ENCODE assay signal across 8 cellular contexts in the genomic region with DNA sequence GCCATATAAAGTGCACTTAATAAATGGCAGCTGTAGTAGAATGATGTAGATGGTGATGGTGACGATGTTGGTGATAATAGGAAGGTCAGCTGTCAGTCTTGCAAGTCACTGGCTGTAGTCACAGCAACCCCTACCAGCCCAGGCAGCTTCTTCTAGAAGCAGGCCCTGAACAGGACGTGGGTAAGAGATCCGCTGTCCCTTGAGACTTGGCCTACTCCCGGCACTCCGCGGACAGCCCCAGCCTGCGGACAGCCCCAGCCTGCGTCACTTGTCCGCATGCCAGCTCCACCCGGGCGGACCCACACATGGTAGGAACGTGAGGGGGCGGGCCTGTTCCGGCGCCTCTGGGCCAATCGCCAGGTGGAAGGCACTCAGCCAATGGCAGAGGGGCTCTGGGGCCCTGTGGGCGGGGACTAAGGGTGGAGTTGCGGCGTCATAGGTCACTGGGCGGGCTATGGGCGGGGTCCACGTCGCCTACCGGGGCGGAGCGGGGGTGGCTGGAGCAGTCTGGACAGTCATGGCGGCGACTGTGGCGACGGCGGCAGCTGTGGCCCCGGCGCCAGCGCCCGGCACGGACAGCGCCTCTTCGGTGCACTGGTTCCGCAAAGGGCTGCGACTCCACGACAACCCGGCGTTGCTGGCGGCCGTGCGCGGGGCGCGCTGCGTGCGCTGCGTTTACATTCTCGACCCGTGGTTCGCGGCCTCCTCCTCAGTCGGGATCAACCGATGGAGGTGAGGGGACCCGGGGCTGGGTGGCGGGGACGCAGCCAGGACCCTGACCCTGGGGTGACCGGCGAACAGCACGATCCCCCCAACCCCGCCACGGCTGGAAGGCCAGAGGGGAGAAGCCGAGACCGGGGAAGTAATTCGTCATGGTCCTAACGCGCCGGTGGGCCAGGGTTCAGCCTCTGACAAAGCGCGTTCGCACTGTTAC. TPM values are rescaled to one million over a fixed set of nuclear protein-coding genes. Genes with fewer than 3 reads are reported as not detected.
DNase-seq lines count a peak whose midpoint lies in the region; ATAC-seq and TF ChIP-seq lines count a peak whose summit lies in the region.

Gene CRY2 (plus strand): TSS at position 502 of the 934 bp plus-strand sequence. CDS start 16 bp downstream, at position 518.

- no peak for TF ChIP-seq CTCF in PC-3 (conservative IDR thresholded peaks at IDR 0.05; ENCODE audit: low read depth, low read length)

- intact Hi-C loops in PC-3 (cut with micrococcal nuclease): loop anchor here (1.0 kb wide), 2 partner anchors 33 to 71 kb away; no protein-coding TSS in a partner anchor

- POLR2A ChIA-PET in PC-3 (lab: Charles Lee; ENCODE audit: unreplicated experiment): interaction anchor here (0.5 to 0.9 kb wide), 4 partner anchors 68 to 1634 kb away, joined by 3 to 5 read pairs (median 4); no protein-coding TSS in a partner anchor

- H3K9me2 ChIP-seq in PC-3 (replicated peaks; ENCODE audit: low read length): no peaks in the 10 kb centered on the region

- no peaks in the 10 kb centered on the region for H3K9me3 ChIP-seq in PC-3 (ENCODE audit: low read length)

- H3K4me1 ChIP-seq in PC-3 (ENCODE audit: insufficient read depth, low read length): peaks cover 23% of the 10 kb centered on the region

- TF ChIP-seq RAD21 in Ishikawa (IDR thresholded peaks at IDR 0.05; ENCODE audit: low read depth): no peak

- H3K27ac ChIP-seq in PC-3 (ENCODE audit: low read length): peak within 1 kb of the TSS; percentile 43
- peak within 1 kb of the TSS; percentile 35 for H3K27ac ChIP-seq in epithelial cell of prostate

- peak within 1 kb of the TSS; percentile 80 for H2AFZ ChIP-seq in PC-3 (ENCODE audit: low read length)

- peak within 1 kb of the TSS; percentile 91 for H3K9ac ChIP-seq in PC-3 (ENCODE audit: low read length)

- H3K4me3 ChIP-seq in PC-3 (ENCODE audit: low read length): peak within 1 kb of the TSS; percentile 94

- TF ChIP-seq EP300 in Ishikawa (IDR thresholded peaks at IDR 0.05; ENCODE audit: borderline replicate concordance): no peak

- no peaks in the 10 kb centered on the region for H3F3A ChIP-seq in PC-3 (ENCODE audit: low read length, unreplicated experiment)

- H3K79me2 ChIP-seq in PC-3 (ENCODE audit: low read length): peaks cover 42% of the 10 kb centered on the region

- H3K27me3 ChIP-seq in PC-3 (ENCODE audit: low read length): no peaks in the 10 kb centered on the region

- ATAC-seq in GM21576 (IDR thresholded peaks at IDR 0.05; ENCODE audit: unreplicated experiment) (peak; percentile 91), PC-3 (peak; percentile 86)

- no peaks in the 10 kb centered on the region for H3K36me3 ChIP-seq in PC-3 (ENCODE audit: low read depth, low read length)

- peak within 1 kb of the TSS; percentile 93 for H3K4me2 ChIP-seq in PC-3 (ENCODE audit: low read length)

- CTCF ChIA-PET in PC-3 (lab: Charles Lee): no interaction called here

- peaks cover 8% of the 10 kb centered on the region for H4K20me1 ChIP-seq in PC-3 (ENCODE audit: low read length)

- DNase-seq in DMS114 treated with DMSO at 0.1 percent for 48 hours (lab: John Stamatoyannopoulos, UW; ENCODE audit: unreplicated experiment): peak; percentile 86
- peak; percentile 98 for DNase-seq in PC-3
- DNase-seq in activated T-cell treated with anti-CD3 and anti-CD28 coated beads for 48 hours (ENCODE audit: low read depth): peak; percentile 99
- DNase-seq in epithelial cell of prostate (ENCODE audit: low read depth, low spot score): peak; percentile 75
- peak; percentile 99 for DNase-seq in mucosa of gallbladder (ENCODE audit: low spot score)
- peak; percentile 98 for DNase-seq in stimulated activated CD8-positive, alpha-beta memory T cell treated with anti-CD3 and anti-CD28 coated beads, Interleukin-4, amount 100 ng/mL, for 4 hours (ENCODE audit: low read depth in 2 of 2, low spot score in 1 of 2)

- BruUV-seq in PC-3 (replicated peaks; lab: Mats Ljungman, UMichigan): TSS peak; percentile 95

TF ChIP-seq in Ishikawa, 13 proteins besides CTCF, POLR2A, EP300 and RAD21:
- TF ChIP-seq USF1 (IDR thresholded peaks at IDR 0.05): 0 out of 2 replicates have a peak, but pooled peaks have one; percentile 22
- peak; percentile 78 for TF ChIP-seq NFIC (IDR thresholded peaks at IDR 0.05)
- TF ChIP-seq TEAD4 (IDR thresholded peaks at IDR 0.05): no peak
- peak; percentile 94 for TF ChIP-seq YY1 (IDR thresholded peaks at IDR 0.05; ENCODE audit: low read depth)
- peak; percentile 42; the same call in 1 of the 2 replicates for TF ChIP-seq ZBTB7A (IDR thresholded peaks at IDR 0.05; ENCODE audit: low read depth)
- no peak; the same call in 1 of the 2 replicates for TF ChIP-seq TCF12 (IDR thresholded peaks at IDR 0.05; ENCODE audit: low read depth)
- peak; percentile 99 for TF ChIP-seq MAX (IDR thresholded peaks at IDR 0.05)
- TF ChIP-seq EGR1 (IDR thresholded peaks at IDR 0.05): peak; percentile 83
- TF ChIP-seq CREB1 (IDR thresholded peaks at IDR 0.05; ENCODE audit: low read depth): peak; percentile 76
- TF ChIP-seq, protein P1, sequence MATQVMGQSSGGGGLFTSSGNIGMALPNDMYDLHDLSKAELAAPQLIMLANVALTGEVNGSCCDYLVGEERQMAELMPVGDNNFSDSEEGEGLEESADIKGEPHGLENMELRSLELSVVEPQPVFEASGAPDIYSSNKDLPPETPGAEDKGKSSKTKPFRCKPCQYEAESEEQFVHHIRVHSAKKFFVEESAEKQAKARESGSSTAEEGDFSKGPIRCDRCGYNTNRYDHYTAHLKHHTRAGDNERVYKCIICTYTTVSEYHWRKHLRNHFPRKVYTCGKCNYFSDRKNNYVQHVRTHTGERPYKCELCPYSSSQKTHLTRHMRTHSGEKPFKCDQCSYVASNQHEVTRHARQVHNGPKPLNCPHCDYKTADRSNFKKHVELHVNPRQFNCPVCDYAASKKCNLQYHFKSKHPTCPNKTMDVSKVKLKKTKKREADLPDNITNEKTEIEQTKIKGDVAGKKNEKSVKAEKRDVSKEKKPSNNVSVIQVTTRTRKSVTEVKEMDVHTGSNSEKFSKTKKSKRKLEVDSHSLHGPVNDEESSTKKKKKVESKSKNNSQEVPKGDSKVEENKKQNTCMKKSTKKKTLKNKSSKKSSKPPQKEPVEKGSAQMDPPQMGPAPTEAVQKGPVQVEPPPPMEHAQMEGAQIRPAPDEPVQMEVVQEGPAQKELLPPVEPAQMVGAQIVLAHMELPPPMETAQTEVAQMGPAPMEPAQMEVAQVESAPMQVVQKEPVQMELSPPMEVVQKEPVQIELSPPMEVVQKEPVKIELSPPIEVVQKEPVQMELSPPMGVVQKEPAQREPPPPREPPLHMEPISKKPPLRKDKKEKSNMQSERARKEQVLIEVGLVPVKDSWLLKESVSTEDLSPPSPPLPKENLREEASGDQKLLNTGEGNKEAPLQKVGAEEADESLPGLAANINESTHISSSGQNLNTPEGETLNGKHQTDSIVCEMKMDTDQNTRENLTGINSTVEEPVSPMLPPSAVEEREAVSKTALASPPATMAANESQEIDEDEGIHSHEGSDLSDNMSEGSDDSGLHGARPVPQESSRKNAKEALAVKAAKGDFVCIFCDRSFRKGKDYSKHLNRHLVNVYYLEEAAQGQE (IDR thresholded peaks at IDR 0.05; ENCODE audit: low read depth): peak; percentile 41
- TF ChIP-seq TAF1 (IDR thresholded peaks at IDR 0.05; ENCODE audit: low read depth): peak; percentile 97
- no peak for TF ChIP-seq FOXM1 (IDR thresholded peaks at IDR 0.05; ENCODE audit: borderline replicate concordance, low read depth)
- no peak for TF ChIP-seq CEBPB (IDR thresholded peaks at IDR 0.05)

RNA-seq across cellular contexts. Expression of gene CRY2, which starts in this region (rescaled TPM):
- total RNA-seq in PC-3 (2014; rRNA removed): 9.5 and 12.4 TPM in 2 replicates
- total RNA-seq in mucosa of gallbladder: 61.9 TPM

Comparison
In these comparisons a context has a peak if more than half of its experiments do, and no peak if none do; other contexts are left out.
1. Peak in every context shown above with its lines: DNase-seq, ATAC-seq, H3K4me3 ChIP-seq and H3K27ac ChIP-seq.